ENCODE assay signal across 20 cellular contexts in the genomic region with DNA sequence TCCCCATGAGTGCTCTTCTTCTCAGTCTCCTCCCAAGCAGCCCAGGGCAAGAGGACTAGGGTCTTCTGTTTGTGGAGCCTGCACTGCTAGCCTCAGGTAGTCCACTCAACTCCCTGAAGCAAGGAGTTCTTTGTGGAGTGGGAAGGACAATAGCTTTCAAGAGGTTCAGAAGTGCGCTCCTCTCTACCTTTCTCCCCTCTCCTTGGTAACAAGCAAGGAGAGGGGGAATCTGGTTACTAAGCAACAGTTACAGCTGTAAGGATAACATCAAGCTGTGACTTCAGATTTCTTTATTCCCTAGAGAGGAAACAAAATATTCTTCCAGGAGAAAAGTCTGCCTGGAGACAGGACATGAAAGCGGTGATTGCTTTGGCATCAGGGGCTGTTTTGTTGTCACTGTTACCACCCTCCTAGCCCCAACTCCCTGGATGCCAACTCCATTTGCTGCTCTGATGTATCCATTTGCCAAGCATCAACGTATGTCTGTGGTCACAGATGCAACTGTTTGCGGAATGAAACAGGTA.
DNase-seq lines count a peak whose midpoint lies in the region; ATAC-seq and TF ChIP-seq lines count a peak whose summit lies in the region.
"Had no signal": no experiment of that assay in that cellular context is flagged by ENCODE, and none has a peak within 500 bp of the region (broad histone marks: within the 10 kb centered on the region; RNA-seq: fewer than 3 reads in every experiment).

No MANE protein-coding gene starts in this region.

- no peak overlapping the region for H3K27ac ChIP-seq in CD4-positive, alpha-beta T cell (ENCODE audit: low read depth, low read length)
- H3K27ac ChIP-seq in DND-41 (ENCODE audit: low read length), result peak overlapping the region; percentile 7; the same call in 1 of the 2 replicates
- H3K27ac ChIP-seq: HL-60, parathyroid adenoma, upper lobe of right lung had no signal

- no peak for ATAC-seq in CD4-positive, alpha-beta T cell (ENCODE audit: poor library complexity)
- ATAC-seq in DND-41 (ENCODE audit: insufficient read depth, low read depth) (no peak), activated B cell treated with CpG ODN at 0.5 μM for 24 hours (ENCODE audit: low read depth) (no peak), HG03521 (IDR thresholded peaks at IDR 0.05; ENCODE audit: unreplicated experiment) (no peak)
- no peak for ATAC-seq in naive thymus-derived CD8-positive, alpha-beta T cell
- ATAC-seq: GM23338, upper lobe of right lung had no signal

- no peaks in the 10 kb centered on the region for H3K79me2 ChIP-seq in DND-41 (ENCODE audit: insufficient read depth, low read length)
- H3K79me2 ChIP-seq: parathyroid adenoma had no signal

- POLR2A ChIA-PET in CD4-positive, alpha-beta T cell (lab: Charles Lee), result interaction anchor here (1.8 kb wide), 1 partner anchor 16 kb away, joined by 3 read pairs; no protein-coding TSS in a partner anchor
- POLR2A ChIA-PET in activated B cell treated with CpG ODN at 0.5 μM for 24 hours (lab: Charles Lee), result no interaction called here
- POLR2A ChIA-PET in naive thymus-derived CD8-positive, alpha-beta T cell (lab: Charles Lee), result no interaction called here

- CTCF ChIA-PET in CD4-positive, alpha-beta T cell (lab: Charles Lee), result no interaction called here
- CTCF ChIA-PET in activated B cell treated with CpG ODN at 0.5 μM for 24 hours (lab: Charles Lee), result interaction anchor here (0.6 to 1.4 kb wide), 2 partner anchors 85 to 245 kb away, joined by 3 to 4 read pairs; no protein-coding TSS in a partner anchor

- no peak overlapping the region for H3K4me3 Mint-ChIP-seq in CD4-positive, alpha-beta T cell
- H3K4me3 Mint-ChIP-seq in activated B cell treated with CpG ODN at 0.5 μM for 24 hours (no peak overlapping the region), HFFc6 (no peak overlapping the region)
- H3K4me3 Mint-ChIP-seq in naive thymus-derived CD8-positive, alpha-beta T cell, result no peak overlapping the region
- H3K4me3 Mint-ChIP-seq: activated CD4-positive, alpha-beta T cell treated with anti-CD3 and anti-CD28 coated beads, Interleukin-2, amount 10 ng/mL, durations not matched to agents 7 days and 5 days; GM23338 had no signal

- TF ChIP-seq CTCF in CD4-positive, alpha-beta T cell (IDR thresholded peaks at IDR 0.05), result no peak
- TF ChIP-seq CTCF in DND-41 (IDR thresholded peaks at IDR 0.05; ENCODE audit: borderline replicate concordance, extremely low read depth, low read length, poor library complexity, severe bottlenecking), result no peak
- no peak for TF ChIP-seq CTCF in activated B cell treated with CpG ODN at 0.5 μM for 24 hours (IDR thresholded peaks at IDR 0.05)
- TF ChIP-seq CTCF in HFFc6 (IDR thresholded peaks at IDR 0.05), result no peak

- intact Hi-C loops in CD4-positive, alpha-beta T cell (cut with DNase I, micrococcal nuclease), result no loop called here
- intact Hi-C loops in activated B cell treated with CpG ODN at 0.5 μM for 24 hours (cut with micrococcal nuclease), result no loop called here

- no peak overlapping the region for H3K4me2 ChIP-seq in DND-41 (ENCODE audit: insufficient read depth, low read length)
- H3K4me2 ChIP-seq: GM23338 had no signal

- no peak overlapping the region for H2AFZ ChIP-seq in DND-41 (ENCODE audit: low read depth, low read length)
- H2AFZ ChIP-seq: GM23338, parathyroid adenoma had no signal

- peaks cover 33% of the 10 kb centered on the region for H3K4me1 ChIP-seq in DND-41 (ENCODE audit: insufficient read depth, low read length)
- H3K4me1 ChIP-seq: parathyroid adenoma, upper lobe of right lung had no signal

- H3K27me3 ChIP-seq in CD4-positive, alpha-beta T cell (ENCODE audit: control insufficient read depth, insufficient read depth, low read length), result no peaks in the 10 kb centered on the region
- no peaks in the 10 kb centered on the region for H3K27me3 ChIP-seq in DND-41 (ENCODE audit: insufficient read depth, low read length, poor library complexity)
- H3K27me3 ChIP-seq: upper lobe of right lung had no signal

- no peak overlapping the region for H3K9ac ChIP-seq in DND-41 (ENCODE audit: low read depth, low read length)
- H3K9ac ChIP-seq: parathyroid adenoma had no signal

- no peaks in the 10 kb centered on the region for H4K20me1 ChIP-seq in DND-41 (ENCODE audit: insufficient read depth, low read length)

- H3K36me3 ChIP-seq in DND-41 (ENCODE audit: insufficient read depth, low read length), result no peaks in the 10 kb centered on the region

- peaks cover 64% of the 10 kb centered on the region for H3K4me1 Mint-ChIP-seq in CD4-positive, alpha-beta T cell (ENCODE audit: low read depth)
- peaks cover 44% of the 10 kb centered on the region for H3K4me1 Mint-ChIP-seq in activated B cell treated with CpG ODN at 0.5 μM for 24 hours
- H3K4me1 Mint-ChIP-seq in naive thymus-derived CD8-positive, alpha-beta T cell, result peaks cover 25 to 56% (median 44%) of the 10 kb centered on the region in 4 donors
- peaks cover 10% of the 10 kb centered on the region for H3K4me1 Mint-ChIP-seq in HFFc6 (ENCODE audit: low read depth)
- H3K4me1 Mint-ChIP-seq: GM23338 had no signal

- DNase-seq in CD4-positive, alpha-beta T cell, result no peak
- no peak for DNase-seq in DND-41
- no peak for DNase-seq in activated B cell treated with CpG ODN at 0.5 μM for 24 hours
- DNase-seq in naive thymus-derived CD8-positive, alpha-beta T cell, result no peak
- no peak for DNase-seq in NCI-H1694 (lab: John Stamatoyannopoulos, UW)
- DNase-seq in HFFc6, result no peak
- DNase-seq: activated CD4-positive, alpha-beta T cell treated with anti-CD3 and anti-CD28 coated beads, Interleukin-2, amount 10 ng/mL, durations not matched to agents 7 days and 5 days; activated CD8-positive, alpha-beta memory T cell treated with anti-CD3 and anti-CD28 coated beads, Interleukin-2, amount 50 U/mL, for 4 hours; AML-193; GF-D8; IMR-90; NCI-H1930; NCI-H526 treated with DMSO at 0.1 percent for 48 hours; SIG-M5; stimulated activated CD4-positive, alpha-beta T cell treated with anti-CD3 and anti-CD28 coated beads, Interleukin-15, amount 100 ng/mL, for 24 hours; upper lobe of right lung had no signal

- peaks cover 57% of the 10 kb centered on the region for H3K36me3 Mint-ChIP-seq in CD4-positive, alpha-beta T cell (ENCODE audit: low read depth)
- H3K36me3 Mint-ChIP-seq in activated B cell treated with CpG ODN at 0.5 μM for 24 hours (ENCODE audit: low read depth) (peaks cover 36% of the 10 kb centered on the region), HFFc6 (ENCODE audit: low read depth) (no peaks in the 10 kb centered on the region)
- H3K36me3 Mint-ChIP-seq in naive thymus-derived CD8-positive, alpha-beta T cell, result peaks cover 0 to 33% (median 2%) of the 10 kb centered on the region in 3 donors

- no peak overlapping the region for H3K4me3 ChIP-seq in DND-41 (ENCODE audit: low read depth in 1 of 2, low read length in 2 of 2)
- H3K4me3 ChIP-seq: GM23338, upper lobe of right lung had no signal

- H3K27ac Mint-ChIP-seq in CD4-positive, alpha-beta T cell, result peak overlapping the region; percentile 96
- peak overlapping the region; percentile 59 for H3K27ac Mint-ChIP-seq in activated B cell treated with CpG ODN at 0.5 μM for 24 hours
- peak overlapping the region in 8 of 10 donors; percentile 17 to 95 (median 84) for H3K27ac Mint-ChIP-seq in naive thymus-derived CD8-positive, alpha-beta T cell
- H3K27ac Mint-ChIP-seq in HFFc6, result no peak overlapping the region
- H3K27ac Mint-ChIP-seq: GM23338 had no signal

- H3K27me3 Mint-ChIP-seq in CD4-positive, alpha-beta T cell, result no peaks in the 10 kb centered on the region
- H3K27me3 Mint-ChIP-seq in activated B cell treated with CpG ODN at 0.5 μM for 24 hours (no peaks in the 10 kb centered on the region), HFFc6 (ENCODE audit: insufficient read depth) (peaks cover 10% of the 10 kb centered on the region)
- no peaks in the 10 kb centered on the region for H3K27me3 Mint-ChIP-seq in naive thymus-derived CD8-positive, alpha-beta T cell
- H3K27me3 Mint-ChIP-seq: activated CD4-positive, alpha-beta T cell treated with anti-CD3 and anti-CD28 coated beads, Interleukin-2, amount 10 ng/mL, durations not matched to agents 7 days and 5 days had no signal

- H3K9me3 Mint-ChIP-seq in CD4-positive, alpha-beta T cell, result no peaks in the 10 kb centered on the region
- H3K9me3 Mint-ChIP-seq in activated B cell treated with CpG ODN at 0.5 μM for 24 hours (no peaks in the 10 kb centered on the region), HFFc6 (no peaks in the 10 kb centered on the region)
- H3K9me3 Mint-ChIP-seq in naive thymus-derived CD8-positive, alpha-beta T cell, result no peaks in the 10 kb centered on the region
- H3K9me3 Mint-ChIP-seq: activated CD4-positive, alpha-beta T cell treated with anti-CD3 and anti-CD28 coated beads, Interleukin-2, amount 10 ng/mL, durations not matched to agents 7 days and 5 days; GM23338 had no signal

- H3K9me3 ChIP-seq in CD4-positive, alpha-beta T cell (ENCODE audit: control insufficient read depth, low read length), result no peaks in the 10 kb centered on the region
- H3K9me3 ChIP-seq in DND-41 (ENCODE audit: insufficient read depth, low read length, severe bottlenecking), result no peaks in the 10 kb centered on the region
- H3K9me3 ChIP-seq: upper lobe of right lung had no signal
